In the genomic region with DNA sequence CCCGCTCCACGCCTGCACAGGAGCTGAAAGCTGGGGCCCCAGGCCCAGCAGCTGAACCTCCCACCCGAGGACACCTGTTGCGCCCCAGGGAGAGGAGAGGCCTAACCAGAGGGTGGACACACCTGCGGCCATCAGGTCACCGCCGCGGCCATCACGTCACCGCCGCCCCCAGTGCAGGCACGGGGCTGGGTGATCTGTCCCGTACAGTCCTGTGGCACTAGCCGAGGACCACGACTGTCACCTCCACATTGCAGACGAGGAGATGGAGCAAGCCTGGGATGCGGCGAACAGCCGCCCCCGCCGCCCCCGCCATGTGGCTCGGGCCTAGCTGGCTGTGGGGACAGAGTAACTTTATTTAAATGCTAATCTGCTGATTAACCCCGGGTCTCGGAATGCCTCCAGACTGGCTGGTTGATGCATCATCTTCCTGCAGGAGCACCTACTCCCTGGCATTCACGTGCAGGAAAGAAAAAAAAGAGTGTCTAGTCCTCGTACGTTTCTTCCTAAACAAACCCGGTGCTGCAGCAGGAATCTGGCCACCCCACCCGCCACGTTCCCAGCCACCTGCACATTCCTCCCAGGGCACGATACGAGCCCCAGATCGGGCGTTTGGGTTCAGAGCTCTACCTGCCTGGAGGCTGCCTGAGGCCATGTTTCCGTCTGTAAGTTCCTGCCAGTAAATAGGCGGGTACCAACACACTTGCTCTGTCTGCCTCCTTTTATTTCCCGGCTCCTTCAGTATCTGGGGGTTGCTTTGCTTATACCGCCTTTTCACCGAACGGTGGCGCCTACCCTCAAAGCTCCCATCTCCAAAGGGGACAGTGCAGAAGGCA, we compare ENCODE assay signal across 11 cellular contexts. TPM values are rescaled to one million over a fixed set of nuclear protein-coding genes. Genes with fewer than 3 reads are reported as not detected.
DNase-seq lines count a peak whose midpoint lies in the region; ATAC-seq and TF ChIP-seq lines count a peak whose summit lies in the region.
"Had no signal": no experiment of that assay in that cellular context is flagged by ENCODE, and none has a peak within 500 bp of the region (broad histone marks: within the 10 kb centered on the region; RNA-seq: fewer than 3 reads in every experiment).

No MANE protein-coding gene starts in this region.

- H3K27me3 Mint-ChIP-seq in T-cell (no peaks in the 10 kb centered on the region), CD14-positive monocyte (ENCODE audit: low read depth in 3 of 3) (peaks cover 0 to 2% (median 2%) of the 10 kb centered on the region in 3 donors)
- H3K27me3 Mint-ChIP-seq in stimulated activated memory B cell treated with anti-CD40 and anti-IgM and Interleukin-4, amounts not matched to agents 10 μg/mL and 1 μg/mL and 100 μg/mL, for 72 hours = no peaks in the 10 kb centered on the region
- H3K27me3 Mint-ChIP-seq: CD4-positive, CD25-positive, alpha-beta regulatory T cell had no signal

- POLR2A ChIA-PET in T-cell (lab: Charles Lee) = no interaction called here

- DNase-seq in activated CD4-positive, alpha-beta T cell treated with anti-CD3 and anti-CD28 coated beads for 48 hours = peak; percentile 25
- no peak for DNase-seq in activated CD4-positive, alpha-beta T cell treated with anti-CD3 and anti-CD28 coated beads for 4 hours
- no peak for DNase-seq in T-cell
- DNase-seq in foreskin fibroblast = peak in 1 of 2 donors; percentile 70
- DNase-seq in NCI-H1694 (lab: John Stamatoyannopoulos, UW) = no peak
- DNase-seq in CD14-positive monocyte (ENCODE audit: low spot score) = no peak
- DNase-seq: activated CD8-positive, alpha-beta memory T cell treated with anti-CD3 and anti-CD28 coated beads for 24 hours; NCI-H1092 had no signal

- H3K4me3 Mint-ChIP-seq in T-cell (no peak overlapping the region), CD14-positive monocyte (no peak overlapping the region)
- H3K4me3 Mint-ChIP-seq in stimulated activated memory B cell treated with anti-CD40 and anti-IgM and Interleukin-4, amounts not matched to agents 10 μg/mL and 1 μg/mL and 100 μg/mL, for 72 hours = no peak overlapping the region
- H3K4me3 Mint-ChIP-seq: CD4-positive, CD25-positive, alpha-beta regulatory T cell had no signal

- intact Hi-C loops in CD14-positive monocyte (cut with micrococcal nuclease) = no loop called here

- H3K27ac Mint-ChIP-seq in T-cell (peak overlapping the region; percentile 36 to 72), CD14-positive monocyte (peak overlapping the region in 2 of 7 donors; percentile 36 to 63)
- H3K27ac Mint-ChIP-seq in stimulated activated memory B cell treated with anti-CD40 and anti-IgM and Interleukin-4, amounts not matched to agents 10 μg/mL and 1 μg/mL and 100 μg/mL, for 72 hours = no peak overlapping the region

- H3K4me3 ChIP-seq in foreskin fibroblast (ENCODE audit: low read depth in 1 of 2, low read length in 2 of 2) = no peak overlapping the region

- no peaks in the 10 kb centered on the region for H3K36me3 Mint-ChIP-seq in T-cell
- peaks cover 12% of the 10 kb centered on the region for H3K36me3 Mint-ChIP-seq in stimulated activated memory B cell treated with anti-CD40 and anti-IgM and Interleukin-4, amounts not matched to agents 10 μg/mL and 1 μg/mL and 100 μg/mL, for 72 hours
- peaks cover 14 to 34% of the 10 kb centered on the region in 2 donors for H3K36me3 Mint-ChIP-seq in CD14-positive monocyte
- H3K36me3 Mint-ChIP-seq: CD4-positive, CD25-positive, alpha-beta regulatory T cell had no signal

- CTCF ChIA-PET in T-cell (lab: Charles Lee) = no interaction called here

- H3K4me1 Mint-ChIP-seq in T-cell (peaks cover 13 to 35% (median 24%) of the 10 kb centered on the region in 3 donors), CD14-positive monocyte (peaks cover 24% of the 10 kb centered on the region)
- H3K4me1 Mint-ChIP-seq in stimulated activated memory B cell treated with anti-CD40 and anti-IgM and Interleukin-4, amounts not matched to agents 10 μg/mL and 1 μg/mL and 100 μg/mL, for 72 hours = peaks cover 42% of the 10 kb centered on the region

- ATAC-seq in T-cell (replicated peaks in 1 of 4) = peak; percentile 43 to 53 (median 48)
- ATAC-seq in stimulated activated memory B cell treated with anti-CD40 and anti-IgM and Interleukin-4, amounts not matched to agents 10 μg/mL and 1 μg/mL and 100 μg/mL, for 72 hours = peak; percentile 6
- no peak for ATAC-seq in HG03139 (IDR thresholded peaks at IDR 0.05; ENCODE audit: unreplicated experiment)

- H3K9me3 Mint-ChIP-seq in T-cell (no peaks in the 10 kb centered on the region), CD14-positive monocyte (peaks cover 0 to 1% (median 0%) of the 10 kb centered on the region in 7 donors)
- peaks cover 3% of the 10 kb centered on the region for H3K9me3 Mint-ChIP-seq in stimulated activated memory B cell treated with anti-CD40 and anti-IgM and Interleukin-4, amounts not matched to agents 10 μg/mL and 1 μg/mL and 100 μg/mL, for 72 hours
- H3K9me3 Mint-ChIP-seq: CD4-positive, CD25-positive, alpha-beta regulatory T cell had no signal

- peak; percentile 26 for TF ChIP-seq CTCF in foreskin fibroblast (IDR thresholded peaks at IDR 0.05; ENCODE audit: low read depth, low read length)
- no peak for TF ChIP-seq CTCF in CD14-positive monocyte (IDR thresholded peaks at IDR 0.05)

RNA-seq across cellular contexts. Expression of gene PIEZO1, which starts 29.9 kb away (rescaled TPM):
- total RNA-seq in T-cell = 100 to 1,000 TPM; 139 to 274 (median 240) TPM
- 10 to 100 TPM; 10.2 to 15.0 TPM for polyA plus RNA-seq in CD14-positive monocyte

RNA-seq across cellular contexts. Expression of gene CDT1, which starts 48.5 kb away (rescaled TPM):
- total RNA-seq in T-cell = 1 to 10 TPM in 4 of 5 donors, under 1 TPM in 1; 0.93 to 3.7 (median 1.5) TPM
- under 1 TPM; 0.07 to 0.24 TPM for polyA plus RNA-seq in CD14-positive monocyte

RNA-seq across cellular contexts. Expression of gene CTU2, which starts 48.8 kb away (rescaled TPM):
- total RNA-seq in T-cell = 10 to 100 TPM; 30.1 to 39.5 (median 38.6) TPM
- 1 to 10 TPM; 5.9 to 7.5 TPM for polyA plus RNA-seq in CD14-positive monocyte

RNA-seq across cellular contexts. Expression of gene RNF166, which starts 48.9 kb away (rescaled TPM):
- 100 to 1,000 TPM; 246 to 369 (median 264) TPM for total RNA-seq in T-cell
- polyA plus RNA-seq in CD14-positive monocyte = 100 to 1,000 TPM in 1 of 2 donors, 10 to 100 TPM in 1; 99.3 to 120 TPM

RNA-seq across cellular contexts. Expression of gene APRT, which starts 56.6 kb away (rescaled TPM):
- 100 to 1,000 TPM; 166 to 245 (median 228) TPM for total RNA-seq in T-cell
- 100 to 1,000 TPM; 233 to 307 TPM for polyA plus RNA-seq in CD14-positive monocyte
